In genomic region chr1:66770240-66770639, GRCh38 we compare ENCODE assay signal across 27 cellular contexts. TPM values are rescaled to one million over a fixed set of nuclear protein-coding genes. Genes with fewer than 3 reads are reported as not detected.
A peak's percentile ranks its signal among the peaks of the same experiment; 100 is the strongest.
DNase-seq lines count a peak whose midpoint lies in the region; ATAC-seq and TF ChIP-seq lines count a peak whose summit lies in the region.
"Had no signal": no experiment of that assay in that cellular context is flagged by ENCODE, and none has a peak within 500 bp of the region (broad histone marks: within the 10 kb centered on the region; RNA-seq: fewer than 3 reads in every experiment).

No MANE protein-coding gene starts in this region.

- no peaks in the 10 kb centered on the region for H3K36me3 ChIP-seq in gastroesophageal sphincter
- H3K36me3 ChIP-seq: HAP-1, pancreas, right atrium auricular region, upper lobe of right lung had no signal

- no peaks in the 10 kb centered on the region for H3K4me1 ChIP-seq in gastroesophageal sphincter
- H3K4me1 ChIP-seq: HAP-1, pancreas, right atrium auricular region, upper lobe of right lung had no signal

- peak overlapping the region; percentile 28 for H3K27ac Mint-ChIP-seq in activated T-cell treated with anti-CD3 and anti-CD28 coated beads, Interleukin-2, amount 50 U/mL, for 24 hours
- no peak overlapping the region for H3K27ac Mint-ChIP-seq in activated CD4-positive, alpha-beta memory T cell treated with anti-CD3 and anti-CD28 coated beads, Interleukin-2, amount 10 ng/mL, durations not matched to agents 7 days and 5 days
- H3K27ac Mint-ChIP-seq in naive thymus-derived CD8-positive, alpha-beta T cell = peak overlapping the region in 2 of 10 donors; percentile 69 to 85
- no peak overlapping the region for H3K27ac Mint-ChIP-seq in glutamatergic neuron (ENCODE audit: unreplicated experiment)
- H3K27ac Mint-ChIP-seq: naive B cell had no signal

- H3K27me3 Mint-ChIP-seq in activated T-cell treated with anti-CD3 and anti-CD28 coated beads, Interleukin-2, amount 50 U/mL, for 24 hours = no peaks in the 10 kb centered on the region
- no peaks in the 10 kb centered on the region for H3K27me3 Mint-ChIP-seq in activated CD4-positive, alpha-beta memory T cell treated with anti-CD3 and anti-CD28 coated beads, Interleukin-2, amount 10 ng/mL, durations not matched to agents 7 days and 5 days
- no peaks in the 10 kb centered on the region for H3K27me3 Mint-ChIP-seq in naive thymus-derived CD8-positive, alpha-beta T cell
- no peaks in the 10 kb centered on the region for H3K27me3 Mint-ChIP-seq in glutamatergic neuron (ENCODE audit: unreplicated experiment)

- no peak overlapping the region for H3K4me3 ChIP-seq in gastroesophageal sphincter
- H3K4me3 ChIP-seq: HAP-1, pancreas, right atrium auricular region, upper lobe of right lung had no signal

- WGBS in gastroesophageal sphincter (ENCODE audit: low coverage in 1 of 2), 2 donors = 80 to 93% methylated on average over 2 of the region's 2 CpGs

- H3K27ac ChIP-seq in gastroesophageal sphincter = no peak overlapping the region
- H3K27ac ChIP-seq: pancreas, right atrium auricular region, upper lobe of right lung had no signal

- H3K9me3 Mint-ChIP-seq in activated T-cell treated with anti-CD3 and anti-CD28 coated beads, Interleukin-2, amount 50 U/mL, for 24 hours = no peaks in the 10 kb centered on the region
- H3K9me3 Mint-ChIP-seq in activated CD4-positive, alpha-beta memory T cell treated with anti-CD3 and anti-CD28 coated beads, Interleukin-2, amount 10 ng/mL, durations not matched to agents 7 days and 5 days = no peaks in the 10 kb centered on the region
- H3K9me3 Mint-ChIP-seq in naive thymus-derived CD8-positive, alpha-beta T cell = no peaks in the 10 kb centered on the region
- no peaks in the 10 kb centered on the region for H3K9me3 Mint-ChIP-seq in glutamatergic neuron (ENCODE audit: unreplicated experiment)
- H3K9me3 Mint-ChIP-seq: naive B cell had no signal

- CTCF ChIA-PET in activated CD4-positive, alpha-beta memory T cell treated with anti-CD3 and anti-CD28 coated beads, Interleukin-2, amount 10 ng/mL, durations not matched to agents 7 days and 5 days (lab: Charles Lee) = interaction anchor here (0.7 to 1.2 kb wide), 7 partner anchors 12 to 443 kb away, joined by 3 to 7 read pairs (median 4); partner anchors contain the start of gene MIER1

- POLR2A ChIA-PET in activated CD4-positive, alpha-beta memory T cell treated with anti-CD3 and anti-CD28 coated beads, Interleukin-2, amount 10 ng/mL, durations not matched to agents 7 days and 5 days (lab: Charles Lee) = interaction anchor here (1.2 to 1.7 kb wide), 3 partner anchors 155 to 916 kb away, joined by 3 to 10 read pairs (median 9); partner anchors contain the start of genes DNAI4 and MIER1
- POLR2A ChIA-PET in naive thymus-derived CD8-positive, alpha-beta T cell (lab: Charles Lee) = interaction anchor here (0.6 to 1.3 kb wide), 2 partner anchors 139 to 160 kb away, joined by 3 to 4 read pairs; no protein-coding TSS in a partner anchor

- no peak for TF ChIP-seq EP300 in gastroesophageal sphincter (IDR thresholded peaks at IDR 0.05)

- H3K36me3 Mint-ChIP-seq in activated T-cell treated with anti-CD3 and anti-CD28 coated beads, Interleukin-2, amount 50 U/mL, for 24 hours (ENCODE audit: low read depth) = no peaks in the 10 kb centered on the region
- H3K36me3 Mint-ChIP-seq in activated CD4-positive, alpha-beta memory T cell treated with anti-CD3 and anti-CD28 coated beads, Interleukin-2, amount 10 ng/mL, durations not matched to agents 7 days and 5 days (ENCODE audit: low read depth) = no peaks in the 10 kb centered on the region
- H3K36me3 Mint-ChIP-seq in naive thymus-derived CD8-positive, alpha-beta T cell = no peaks in the 10 kb centered on the region
- H3K36me3 Mint-ChIP-seq in glutamatergic neuron (ENCODE audit: unreplicated experiment) = no peaks in the 10 kb centered on the region
- H3K36me3 Mint-ChIP-seq: naive B cell had no signal

- H3K4me1 Mint-ChIP-seq in activated T-cell treated with anti-CD3 and anti-CD28 coated beads, Interleukin-2, amount 50 U/mL, for 24 hours (ENCODE audit: low read depth) = peaks cover 31% of the 10 kb centered on the region
- H3K4me1 Mint-ChIP-seq in activated CD4-positive, alpha-beta memory T cell treated with anti-CD3 and anti-CD28 coated beads, Interleukin-2, amount 10 ng/mL, durations not matched to agents 7 days and 5 days = peaks cover 26% of the 10 kb centered on the region
- H3K4me1 Mint-ChIP-seq in naive thymus-derived CD8-positive, alpha-beta T cell = peaks cover 0 to 24% (median 18%) of the 10 kb centered on the region in 4 donors
- no peaks in the 10 kb centered on the region for H3K4me1 Mint-ChIP-seq in glutamatergic neuron (ENCODE audit: low read depth, unreplicated experiment)

- H3K27me3 ChIP-seq in gastroesophageal sphincter = no peaks in the 10 kb centered on the region
- H3K27me3 ChIP-seq: pancreas, right atrium auricular region, upper lobe of right lung had no signal

- DNase-seq in activated T-cell treated with anti-CD3 and anti-CD28 coated beads, Interleukin-2, amount 50 U/mL, for 24 hours = no peak
- DNase-seq in activated T-cell treated with anti-CD3 and anti-CD28 coated beads, Interleukin-2, amount 50 U/mL, for 1 hour = no peak
- DNase-seq in DMS53 (lab: John Stamatoyannopoulos, UW) (peak; percentile 53), 8988T (no peak), glutamatergic neuron (no peak)
- DNase-seq in activated CD4-positive, alpha-beta memory T cell treated with anti-CD3 and anti-CD28 coated beads, Interleukin-2, amount 10 ng/mL, durations not matched to agents 7 days and 5 days = no peak
- DNase-seq in naive thymus-derived CD8-positive, alpha-beta T cell = no peak
- DNase-seq: activated gamma-delta T cell treated with Interleukin-2 at 50 U/mL for 16 hours; C1 segment of cervical spinal cord; naive B cell; NCI-H510A; pancreas; stimulated activated CD4-positive, alpha-beta T cell treated with anti-CD3 and anti-CD28 coated beads, Interleukin-12 subunit alpha, Interleukin-12 subunit beta, amount 100 ng/mL, for 4 hours; substantia nigra; upper lobe of right lung had no signal

- H3K9me3 ChIP-seq in gastroesophageal sphincter = no peaks in the 10 kb centered on the region
- H3K9me3 ChIP-seq: HAP-1, pancreas, right atrium auricular region, upper lobe of right lung had no signal

- H3K4me3 Mint-ChIP-seq in activated T-cell treated with anti-CD3 and anti-CD28 coated beads, Interleukin-2, amount 50 U/mL, for 24 hours = peak overlapping the region; percentile 60
- H3K4me3 Mint-ChIP-seq in activated CD4-positive, alpha-beta memory T cell treated with anti-CD3 and anti-CD28 coated beads, Interleukin-2, amount 10 ng/mL, durations not matched to agents 7 days and 5 days = peak overlapping the region; percentile 64
- peak overlapping the region in 6 of 10 donors; percentile 50 to 72 (median 64) for H3K4me3 Mint-ChIP-seq in naive thymus-derived CD8-positive, alpha-beta T cell
- H3K4me3 Mint-ChIP-seq in glutamatergic neuron (ENCODE audit: unreplicated experiment) = no peak overlapping the region
- H3K4me3 Mint-ChIP-seq: naive B cell had no signal

- TF ChIP-seq CTCF in gastroesophageal sphincter (IDR thresholded peaks at IDR 0.05) (no peak), glutamatergic neuron (IDR thresholded peaks at IDR 0.05; ENCODE audit: partially characterized antibody, unreplicated experiment) (no peak)

- TF ChIP-seq POLR2A in gastroesophageal sphincter (IDR thresholded peaks at IDR 0.05) = no peak

- no peak for ATAC-seq in naive thymus-derived CD8-positive, alpha-beta T cell
- ATAC-seq in gastroesophageal sphincter = no peak
- ATAC-seq: left lobe of liver, pancreas, upper lobe of right lung had no signal

RNA-seq across cellular contexts. Expression of gene DYNLT5, which starts 18.0 kb away (rescaled TPM):
- not detected for total RNA-seq in activated CD4-positive, alpha-beta memory T cell treated with anti-CD3 and anti-CD28 coated beads, Interleukin-2, amount 10 ng/mL, durations not matched to agents 7 days and 5 days
- not detected for total RNA-seq in naive thymus-derived CD8-positive, alpha-beta T cell
- not detected for polyA plus RNA-seq in naive thymus-derived CD8-positive, alpha-beta T cell
- total RNA-seq in gastroesophageal sphincter = 1 to 10 TPM in 3 of 4 donors, under 1 TPM in 1; 0.17 to 3.9 (median 3.0) TPM
- 1.4 TPM for total RNA-seq in glutamatergic neuron (ENCODE audit: unreplicated experiment)
- total RNA-seq: epithelial cell of proximal tubule, G401, RPMI7951, SK-MEL-5 had no signal

RNA-seq across cellular contexts. Expression of gene INSL5, which starts 30.8 kb away (rescaled TPM):
- not detected for total RNA-seq in activated CD4-positive, alpha-beta memory T cell treated with anti-CD3 and anti-CD28 coated beads, Interleukin-2, amount 10 ng/mL, durations not matched to agents 7 days and 5 days
- not detected for total RNA-seq in naive thymus-derived CD8-positive, alpha-beta T cell
- polyA plus RNA-seq in naive thymus-derived CD8-positive, alpha-beta T cell = not detected
- total RNA-seq in gastroesophageal sphincter = not detected
- total RNA-seq in glutamatergic neuron (ENCODE audit: unreplicated experiment) = not detected
- total RNA-seq: astrocyte, epithelial cell of proximal tubule, fibroblast of villous mesenchyme, G401, left lobe of liver, mesenteric fat pad, pancreas, right atrium auricular region, RPMI7951, SK-MEL-5, upper lobe of right lung had no signal
- polyA plus RNA-seq: AG04450, pancreas had no signal
